1 cellular context compared by ENCODE assay signal in the genomic region with DNA sequence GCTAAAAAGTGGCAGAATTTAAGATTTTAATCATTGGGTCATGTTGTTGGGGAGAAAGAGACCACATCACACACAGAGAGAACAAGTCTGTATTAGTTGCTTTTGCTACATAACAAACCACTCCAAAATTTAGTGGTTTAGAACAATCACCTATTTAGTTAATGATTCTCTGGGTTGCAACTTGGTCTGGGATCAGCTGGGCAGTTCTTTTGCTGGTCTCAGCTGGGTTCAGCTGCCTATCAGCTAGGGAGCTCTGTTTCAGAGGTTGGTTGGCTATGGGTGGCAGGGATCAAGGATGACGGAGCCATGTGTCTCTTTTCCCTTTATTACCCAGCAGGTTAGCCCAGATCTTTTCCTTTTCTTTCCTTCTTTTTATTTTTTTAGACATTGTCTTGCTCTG.
TF ChIP-seq lines count a peak whose summit lies in the region.

No MANE protein-coding gene starts in this region.

TF ChIP-seq in HEK293, 187 proteins besides CTCF, POLR2A, EP300 and RAD21:
- TF ChIP-seq ZNF548 (tag by site-specific recombination; IDR thresholded peaks at IDR 0.05) (no peak), ZBTB17 (tag by site-specific recombination; IDR thresholded peaks at IDR 0.05) (0 out of 2 replicates have a peak, but pooled peaks have one; percentile 24), ZBTB6 (tag by site-specific recombination; IDR thresholded peaks at IDR 0.05) (0 out of 2 replicates have a peak, but pooled peaks have one; percentile 35)
- TF ChIP-seq, protein P1, sequence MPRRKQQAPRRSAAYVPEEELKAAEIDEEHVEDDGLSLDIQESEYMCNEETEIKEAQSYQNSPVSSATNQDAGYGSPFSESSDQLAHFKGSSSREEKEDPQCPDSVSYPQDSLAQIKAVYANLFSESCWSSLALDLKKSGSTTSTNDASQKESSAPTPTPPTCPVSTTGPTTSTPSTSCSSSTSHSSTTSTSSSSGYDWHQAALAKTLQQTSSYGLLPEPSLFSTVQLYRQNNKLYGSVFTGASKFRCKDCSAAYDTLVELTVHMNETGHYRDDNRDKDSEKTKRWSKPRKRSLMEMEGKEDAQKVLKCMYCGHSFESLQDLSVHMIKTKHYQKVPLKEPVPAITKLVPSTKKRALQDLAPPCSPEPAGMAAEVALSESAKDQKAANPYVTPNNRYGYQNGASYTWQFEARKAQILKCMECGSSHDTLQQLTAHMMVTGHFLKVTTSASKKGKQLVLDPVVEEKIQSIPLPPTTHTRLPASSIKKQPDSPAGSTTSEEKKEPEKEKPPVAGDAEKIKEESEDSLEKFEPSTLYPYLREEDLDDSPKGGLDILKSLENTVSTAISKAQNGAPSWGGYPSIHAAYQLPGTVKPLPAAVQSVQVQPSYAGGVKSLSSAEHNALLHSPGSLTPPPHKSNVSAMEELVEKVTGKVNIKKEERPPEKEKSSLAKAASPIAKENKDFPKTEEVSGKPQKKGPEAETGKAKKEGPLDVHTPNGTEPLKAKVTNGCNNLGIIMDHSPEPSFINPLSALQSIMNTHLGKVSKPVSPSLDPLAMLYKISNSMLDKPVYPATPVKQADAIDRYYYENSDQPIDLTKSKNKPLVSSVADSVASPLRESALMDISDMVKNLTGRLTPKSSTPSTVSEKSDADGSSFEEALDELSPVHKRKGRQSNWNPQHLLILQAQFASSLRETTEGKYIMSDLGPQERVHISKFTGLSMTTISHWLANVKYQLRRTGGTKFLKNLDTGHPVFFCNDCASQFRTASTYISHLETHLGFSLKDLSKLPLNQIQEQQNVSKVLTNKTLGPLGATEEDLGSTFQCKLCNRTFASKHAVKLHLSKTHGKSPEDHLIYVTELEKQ (tag by site-specific recombination; IDR thresholded peaks at IDR 0.05; ENCODE audit: borderline replicate concordance): no peak
